16 cellular contexts compared by ENCODE assay signal in genomic region chr22:45552017-45552411, GRCh38. TPM values are rescaled to one million over a fixed set of nuclear protein-coding genes. Genes with fewer than 3 reads are reported as not detected.
DNase-seq lines count a peak whose midpoint lies in the region; TF ChIP-seq lines count a peak whose summit lies in the region.
"Had no signal": no experiment of that assay in that cellular context is flagged by ENCODE, and none has a peak within 500 bp of the region (broad histone marks: within the 10 kb centered on the region; RNA-seq: fewer than 3 reads in every experiment).

No MANE protein-coding gene starts in this region.

- H3K27me3 Mint-ChIP-seq in MCF 10A (ENCODE audit: insufficient read depth, unreplicated experiment): no peaks in the 10 kb centered on the region
- H3K27me3 Mint-ChIP-seq in activated CD4-positive, alpha-beta T cell treated with anti-CD3 and anti-CD28 coated beads, Interleukin-2, amount 10 ng/mL, durations not matched to agents 7 days and 5 days: no peaks in the 10 kb centered on the region

- peaks cover 37% of the 10 kb centered on the region for H3K4me1 Mint-ChIP-seq in MCF 10A (ENCODE audit: insufficient read depth, unreplicated experiment)
- H3K4me1 Mint-ChIP-seq in activated CD4-positive, alpha-beta T cell treated with anti-CD3 and anti-CD28 coated beads, Interleukin-2, amount 10 ng/mL, durations not matched to agents 7 days and 5 days: no peaks in the 10 kb centered on the region

- peaks cover 33% of the 10 kb centered on the region for H3F3A ChIP-seq in smooth muscle cell (ENCODE audit: low read depth)

- 89% methylated on average over 11 of the region's 12 CpGs for WGBS in smooth muscle cell (ENCODE audit: low lambda C conversion rate)

- no TSS peak for BruUV-seq in MCF 10A (replicated peaks; lab: Mats Ljungman, UMichigan)

- H2AFZ ChIP-seq in smooth muscle cell (ENCODE audit: low read depth): no peak overlapping the region

- H3K9ac ChIP-seq in smooth muscle cell (ENCODE audit: low read depth): no peak overlapping the region

- H3K79me2 ChIP-seq in smooth muscle cell (ENCODE audit: low read depth): no peaks in the 10 kb centered on the region

- TF ChIP-seq CTCF in AG04450 (IDR thresholded peaks at IDR 0.05; ENCODE audit: low read depth, low read length) (no peak), MCF 10A (IDR thresholded peaks at IDR 0.05; ENCODE audit: unreplicated experiment) (no peak), smooth muscle cell (IDR thresholded peaks at IDR 0.05; ENCODE audit: borderline replicate concordance, insufficient read depth, poor library complexity, severe bottlenecking) (no peak)

- H3K4me2 ChIP-seq in smooth muscle cell: peak overlapping the region; percentile 32

- H3K4me3 ChIP-seq in AG04450 (ENCODE audit: low read depth, low read length): no peak overlapping the region
- no peak overlapping the region for H3K4me3 ChIP-seq in smooth muscle cell
- H3K4me3 ChIP-seq: psoas muscle had no signal

- peaks cover 8% of the 10 kb centered on the region for H4K20me1 ChIP-seq in smooth muscle cell (ENCODE audit: low read depth)

- H3K27ac ChIP-seq in AG04450 (ENCODE audit: low read depth, low read length) (peak overlapping the region; percentile 97), layer of hippocampus (ENCODE audit: low read depth, low read length) (peak overlapping the region; percentile 84), smooth muscle cell (ENCODE audit: low read depth) (peak overlapping the region; percentile 82)

- no peak overlapping the region for H3K4me3 Mint-ChIP-seq in MCF 10A (ENCODE audit: unreplicated experiment)
- no peak overlapping the region for H3K4me3 Mint-ChIP-seq in activated CD4-positive, alpha-beta T cell treated with anti-CD3 and anti-CD28 coated beads, Interleukin-2, amount 10 ng/mL, durations not matched to agents 7 days and 5 days
- H3K4me3 Mint-ChIP-seq: activated CD4-positive, alpha-beta memory T cell treated with anti-CD3 and anti-CD28 coated beads for 36 hours; stimulated activated naive CD8-positive, alpha-beta T cell treated with anti-CD3 and anti-CD28 coated beads, Interleukin-15, Interleukin-2, amounts not matched to agents 100 ng/mL and 50 ng/mL, for 24 hours; T-helper 2 cell treated with Interferon-gamma antibody and Interleukin-4, amounts not matched to agents 5 μg/mL and 100 μg/mL, for 36 hours had no signal

- H3K9me3 ChIP-seq in AG04450 (ENCODE audit: control insufficient read depth, insufficient read depth, low read length): peaks cover 4% of the 10 kb centered on the region
- no peaks in the 10 kb centered on the region for H3K9me3 ChIP-seq in smooth muscle cell (replicated peaks; ENCODE audit: low read depth)
- H3K9me3 ChIP-seq: psoas muscle had no signal

- POLR2A ChIA-PET in AG04450 (lab: Yijun Ruan, JAX): interaction anchor here (0.6 to 2.8 kb wide), 6 partner anchors 17 to 150 kb away, joined by 3 to 14 read pairs (median 9); partner anchors contain the start of gene FBLN1
- POLR2A ChIA-PET in MCF 10A (lab: Yijun Ruan, JAX): interaction anchor here (0.9 to 4.3 kb wide), 9 partner anchors 15 to 111 kb away, joined by 4 to 28 read pairs (median 15); partner anchors contain the start of gene FBLN1
- POLR2A ChIA-PET in activated CD4-positive, alpha-beta T cell treated with anti-CD3 and anti-CD28 coated beads, Interleukin-2, amount 10 ng/mL, durations not matched to agents 7 days and 5 days (lab: Charles Lee): no interaction called here

- no peaks in the 10 kb centered on the region for H3K36me3 ChIP-seq in smooth muscle cell (ENCODE audit: low read depth)

- DNase-seq in AG04450 (ENCODE audit: low read depth, low spot score) (no peak), MCF 10A (ENCODE audit: unreplicated experiment) (no peak), smooth muscle cell (lab: John Stamatoyannopoulos, UW; ENCODE audit: unreplicated experiment) (no peak), NCI-H345 (lab: John Stamatoyannopoulos, UW) (no peak)
- DNase-seq in activated naive CD4-positive, alpha-beta T cell treated with Interleukin-2 at 50 U/mL for 16 hours: no peak
- DNase-seq in stimulated activated CD8-positive, alpha-beta memory T cell treated with anti-CD3 and anti-CD28 coated beads, Interleukin-4, amount 100 ng/mL, for 48 hours: no peak
- no peak for DNase-seq in activated CD4-positive, alpha-beta T cell treated with anti-CD3 and anti-CD28 coated beads, Interleukin-2, amount 10 ng/mL, durations not matched to agents 7 days and 5 days
- DNase-seq: ACHN; activated CD4-positive, alpha-beta memory T cell treated with anti-CD3 and anti-CD28 coated beads for 36 hours; mesendoderm; NCI-H1417; NCI-H524 treated with DMSO at 0.1 percent for 48 hours had no signal

- peaks cover 12% of the 10 kb centered on the region for H3K4me1 ChIP-seq in smooth muscle cell (ENCODE audit: low read depth)

- intact Hi-C loops in MCF 10A (cut with micrococcal nuclease): loop anchor here (2.0 to 5.0 kb wide), 2 partner anchors 49 to 450 kb away; partner anchors contain the start of gene FBLN1

- H3K9me3 Mint-ChIP-seq in MCF 10A (ENCODE audit: unreplicated experiment): no peaks in the 10 kb centered on the region
- no peaks in the 10 kb centered on the region for H3K9me3 Mint-ChIP-seq in activated CD4-positive, alpha-beta T cell treated with anti-CD3 and anti-CD28 coated beads, Interleukin-2, amount 10 ng/mL, durations not matched to agents 7 days and 5 days
- H3K9me3 Mint-ChIP-seq: activated CD4-positive, alpha-beta memory T cell treated with anti-CD3 and anti-CD28 coated beads for 36 hours; stimulated activated naive CD8-positive, alpha-beta T cell treated with anti-CD3 and anti-CD28 coated beads, Interleukin-15, Interleukin-2, amounts not matched to agents 100 ng/mL and 50 ng/mL, for 24 hours; T-helper 2 cell treated with Interferon-gamma antibody and Interleukin-4, amounts not matched to agents 5 μg/mL and 100 μg/mL, for 36 hours had no signal

- H3K27ac Mint-ChIP-seq in MCF 10A (ENCODE audit: low read depth, unreplicated experiment): peak overlapping the region; percentile 99
- no peak overlapping the region for H3K27ac Mint-ChIP-seq in activated CD4-positive, alpha-beta T cell treated with anti-CD3 and anti-CD28 coated beads, Interleukin-2, amount 10 ng/mL, durations not matched to agents 7 days and 5 days
- H3K27ac Mint-ChIP-seq: activated CD4-positive, alpha-beta memory T cell treated with anti-CD3 and anti-CD28 coated beads for 36 hours; stimulated activated naive CD8-positive, alpha-beta T cell treated with anti-CD3 and anti-CD28 coated beads, Interleukin-15, Interleukin-2, amounts not matched to agents 100 ng/mL and 50 ng/mL, for 24 hours; T-helper 2 cell treated with Interferon-gamma antibody and Interleukin-4, amounts not matched to agents 5 μg/mL and 100 μg/mL, for 36 hours had no signal

- peaks cover 23% of the 10 kb centered on the region for H3K36me3 Mint-ChIP-seq in MCF 10A (ENCODE audit: insufficient read depth, unreplicated experiment)
- H3K36me3 Mint-ChIP-seq in activated CD4-positive, alpha-beta T cell treated with anti-CD3 and anti-CD28 coated beads, Interleukin-2, amount 10 ng/mL, durations not matched to agents 7 days and 5 days (ENCODE audit: low read depth): no peaks in the 10 kb centered on the region
- H3K36me3 Mint-ChIP-seq: activated CD4-positive, alpha-beta memory T cell treated with anti-CD3 and anti-CD28 coated beads for 36 hours had no signal

- CTCF ChIA-PET in AG04450 (lab: Charles Lee) (interaction anchor here (0.5 to 3.0 kb wide), 8 partner anchors 16 to 284 kb away, joined by 4 to 20 read pairs (median 7); no protein-coding TSS in a partner anchor), MCF 10A (lab: Yijun Ruan, JAX) (interaction anchor here (0.6 to 4.2 kb wide), 10 partner anchors 9 to 306 kb away, joined by 3 to 142 read pairs (median 10); no protein-coding TSS in a partner anchor)
- CTCF ChIA-PET in activated CD4-positive, alpha-beta T cell treated with anti-CD3 and anti-CD28 coated beads, Interleukin-2, amount 10 ng/mL, durations not matched to agents 7 days and 5 days (lab: Charles Lee): no interaction called here

- no peaks in the 10 kb centered on the region for H3K27me3 ChIP-seq in AG04450 (ENCODE audit: control insufficient read depth, insufficient read depth, low read length)
- no peaks in the 10 kb centered on the region for H3K27me3 ChIP-seq in layer of hippocampus (ENCODE audit: control insufficient read depth, insufficient read depth, low read length)
- H3K27me3 ChIP-seq in smooth muscle cell (ENCODE audit: low read depth): no peaks in the 10 kb centered on the region

RNA-seq across cellular contexts. Expression of gene FBLN1, which starts 49.3 kb away (rescaled TPM):
- polyA plus RNA-seq in AG04450 (2011; rRNA removed): 241 and 314 TPM in 2 replicates
- polyA minus RNA-seq in AG04450 (2011; rRNA and poly(A)+ RNA removed): 112 and 137 TPM in 2 replicates
- 69.0 and 110 TPM in 2 replicates for total RNA-seq in MCF 10A (2022)
- 86.4 and 90.9 TPM in 2 replicates for total RNA-seq in smooth muscle cell
- 288 and 296 TPM in 2 replicates for polyA plus RNA-seq in smooth muscle cell
- not detected for total RNA-seq in activated CD4-positive, alpha-beta T cell treated with anti-CD3 and anti-CD28 coated beads, Interleukin-2, amount 10 ng/mL, durations not matched to agents 7 days and 5 days
- total RNA-seq: activated CD4-positive, alpha-beta memory T cell treated with anti-CD3 and anti-CD28 coated beads for 36 hours had no signal

Comparison
In these comparisons a context has a peak if more than half of its experiments do, and no peak if none do; other contexts are left out.
1. RNA of gene FBLN1, which starts 49.3 kb away (total RNA-seq): 69.0 to 110 TPM in MCF 10A and 86.4 to 90.9 TPM in smooth muscle cell; not detected in activated CD4-positive, alpha-beta T cell treated with anti-CD3 and anti-CD28 coated beads, Interleukin-2, amount 10 ng/mL, durations not matched to agents 7 days and 5 days; every median in the first group is over 10 times any median in the second.
2. Peak in every context shown above with its lines, with median percentiles within 50 percentile points of each other: H3K27ac ChIP-seq.